ENCODE assay signal across 9 cellular contexts in genomic region chr15:75428152-75428551, GRCh38.
"Had no signal": no experiment of that assay in that cellular context is flagged by ENCODE, and none has a peak within 500 bp of the region (broad histone marks: within the 10 kb centered on the region; RNA-seq: fewer than 3 reads in every experiment).

No MANE protein-coding gene starts in this region.

- H3K9ac ChIP-seq: GM23248, KMS-11 had no signal

- H3K27ac ChIP-seq: GM23248, KMS-11 had no signal

- H2AFZ ChIP-seq: GM23248 had no signal

- H3K9me3 ChIP-seq: HAP-1 had no signal

- ATAC-seq: HCT116 had no signal

- H3K4me3 ChIP-seq: GM23248, HAP-1 had no signal

- H3K4me2 ChIP-seq: KMS-11 had no signal

- FAIRE-seq: HTR-8/SVneo had no signal

- DNase-seq: GM23248, GOT3, H7, IMR-90, KBM-7 had no signal
